ENCODE assay signal across 9 cellular contexts in the genomic region with DNA sequence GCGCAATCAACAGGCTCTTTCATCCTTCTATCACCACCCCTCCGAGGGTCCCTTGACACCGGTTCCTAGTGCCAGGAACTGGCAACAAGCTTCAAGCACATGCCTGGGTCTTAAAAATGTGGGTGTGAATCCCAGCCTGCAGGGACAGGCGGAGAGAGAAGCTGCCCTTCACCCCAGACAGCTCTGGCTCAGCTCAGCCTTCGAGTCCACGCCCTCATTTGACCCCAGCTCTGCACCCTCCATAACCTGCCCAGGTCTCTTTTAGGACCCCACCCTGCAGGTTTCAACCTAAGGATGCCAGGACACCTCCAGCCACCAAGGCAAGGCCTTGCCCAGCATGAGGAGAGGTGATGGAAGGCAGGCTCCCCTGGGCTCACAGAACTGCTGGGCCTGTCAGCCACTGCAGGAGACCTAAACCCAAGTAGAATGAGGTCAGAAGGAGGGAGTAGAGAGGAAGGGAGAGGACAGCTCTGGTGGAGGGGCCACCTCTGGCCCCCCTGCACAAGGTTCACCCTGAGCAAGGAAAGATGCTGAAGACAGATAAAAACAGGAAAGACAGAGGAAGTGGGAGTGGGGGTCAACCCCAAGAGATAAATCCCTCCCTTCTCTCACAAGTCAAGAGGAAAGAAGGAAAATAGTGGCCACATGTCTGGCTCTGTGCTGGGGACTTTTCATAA. TPM values are rescaled to one million over a fixed set of nuclear protein-coding genes. Genes with fewer than 3 reads are reported as not detected.
A peak's percentile ranks its signal among the peaks of the same experiment; 100 is the strongest.
DNase-seq lines count a peak whose midpoint lies in the region; ATAC-seq and TF ChIP-seq lines count a peak whose summit lies in the region.
"Had no signal": no experiment of that assay in that cellular context is flagged by ENCODE, and none has a peak within 500 bp of the region (broad histone marks: within the 10 kb centered on the region; RNA-seq: fewer than 3 reads in every experiment).

No MANE protein-coding gene starts in this region.

- TF ChIP-seq POLR2A in esophagus squamous epithelium (IDR thresholded peaks at IDR 0.05) (no peak), prostate gland (IDR thresholded peaks at IDR 0.05) (no peak)

- H3K4me3 ChIP-seq in CD8-positive, alpha-beta memory T cell (ENCODE audit: low read length), result no peak overlapping the region
- H3K4me3 ChIP-seq in esophagus squamous epithelium, result no peak overlapping the region
- H3K4me3 ChIP-seq in prostate gland, result no peak overlapping the region

- no peaks in the 10 kb centered on the region for H3K9me3 Mint-ChIP-seq in CD8-positive, alpha-beta memory T cell

- H3K36me3 Mint-ChIP-seq in CD8-positive, alpha-beta memory T cell, result peaks cover 5 to 10% (median 6%) of the 10 kb centered on the region in 3 donors

- no peaks in the 10 kb centered on the region for H3K36me3 ChIP-seq in CD8-positive, alpha-beta memory T cell (ENCODE audit: insufficient read depth, low read length)
- H3K36me3 ChIP-seq in esophagus squamous epithelium (no peaks in the 10 kb centered on the region), prostate gland (no peaks in the 10 kb centered on the region)

- intact Hi-C loops in esophagus squamous epithelium (cut with DNase I) (no loop called here), prostate gland (cut with DNase I) (no loop called here)

- no peaks in the 10 kb centered on the region for H3K27me3 Mint-ChIP-seq in CD8-positive, alpha-beta memory T cell

- peak overlapping the region in 2 of 7 donors; percentile 36 to 77 for H3K4me3 Mint-ChIP-seq in CD8-positive, alpha-beta memory T cell

- H3K4me1 Mint-ChIP-seq in CD8-positive, alpha-beta memory T cell, result peaks cover 36 to 58% (median 46%) of the 10 kb centered on the region in 3 donors

- H3K9me3 ChIP-seq in CD8-positive, alpha-beta memory T cell (ENCODE audit: low read length), result no peaks in the 10 kb centered on the region
- no peaks in the 10 kb centered on the region for H3K9me3 ChIP-seq in esophagus squamous epithelium
- no peaks in the 10 kb centered on the region for H3K9me3 ChIP-seq in prostate gland

- ATAC-seq in GM18868 (IDR thresholded peaks at IDR 0.05; ENCODE audit: unreplicated experiment) (no peak), HG02588 (IDR thresholded peaks at IDR 0.05; ENCODE audit: unreplicated experiment) (no peak), GM21390 (IDR thresholded peaks at IDR 0.05; ENCODE audit: unreplicated experiment) (no peak)

- CTCF ChIA-PET in CD8-positive, alpha-beta memory T cell (lab: Charles Lee), result interaction anchor here (1.0 to 1.4 kb wide), 3 partner anchors 9 to 50 kb away, joined by 3 read pairs; no protein-coding TSS in a partner anchor

- peaks cover 30% of the 10 kb centered on the region for H3K4me1 ChIP-seq in CD8-positive, alpha-beta memory T cell (ENCODE audit: insufficient read depth, low read length)
- peaks cover 45 to 80% (median 52%) of the 10 kb centered on the region in 3 donors for H3K4me1 ChIP-seq in esophagus squamous epithelium
- H3K4me1 ChIP-seq in prostate gland (replicated peaks), result peaks cover 6% of the 10 kb centered on the region

- peak overlapping the region; percentile 68 to 89 (median 82) for H3K27ac Mint-ChIP-seq in CD8-positive, alpha-beta memory T cell

- no peak overlapping the region for H3K27ac ChIP-seq in CD8-positive, alpha-beta memory T cell (ENCODE audit: low read depth, low read length)
- H3K27ac ChIP-seq in esophagus squamous epithelium, result peak overlapping the region; percentile 75 to 90 (median 87)
- peak overlapping the region; percentile 85 to 88 for H3K27ac ChIP-seq in prostate gland

- TF ChIP-seq CTCF in esophagus squamous epithelium (IDR thresholded peaks at IDR 0.05) (no peak), prostate gland (IDR thresholded peaks at IDR 0.05) (no peak)

- 28 to 35% methylated on average over 5 to 6 of the region's 6 CpGs for WGBS in esophagus squamous epithelium, 2 donors
- WGBS in prostate gland, result 46% methylated on average over 6 of the region's 6 CpGs

- DNase-seq in CD8-positive, alpha-beta memory T cell, result no peak
- DNase-seq in SK-N-DZ (ENCODE audit: low spot score) (peak; percentile 48), esophagus squamous epithelium (lab: John Stamatoyannopoulos, UW) (no peak), prostate gland (ENCODE audit: low spot score) (no peak), globus pallidus (ENCODE audit: low spot score) (no peak)

- H3K27me3 ChIP-seq in CD8-positive, alpha-beta memory T cell (ENCODE audit: insufficient read depth, low read length, poor library complexity, severe bottlenecking), result no peaks in the 10 kb centered on the region
- H3K27me3 ChIP-seq in esophagus squamous epithelium (peaks cover 0 to 14% (median 0%) of the 10 kb centered on the region in 4 donors), prostate gland (replicated peaks; ENCODE audit: insufficient read depth) (no peaks in the 10 kb centered on the region)

- POLR2A ChIA-PET in CD8-positive, alpha-beta memory T cell (lab: Charles Lee), result interaction anchor here (0.7 kb wide), 1 partner anchor 375 kb away, joined by 3 read pairs; no protein-coding TSS in a partner anchor

RNA-seq across cellular contexts. Expression of gene LOXL1, which starts 2.6 kb away (rescaled TPM):
- total RNA-seq in CD8-positive, alpha-beta memory T cell, result 1 to 10 TPM; 1.3 to 1.5 TPM
- polyA plus RNA-seq in CD8-positive, alpha-beta memory T cell, result 3.1 TPM
- 29.4 and 31.5 TPM in 2 replicates for polyA plus RNA-seq in SK-N-DZ (2014; cell fraction: cytosol; rRNA removed)
- 24.0 and 26.1 TPM in 2 replicates for polyA plus RNA-seq in SK-N-DZ (2014; cell fraction: nucleus; rRNA removed)
- total RNA-seq in esophagus squamous epithelium, result 1 to 10 TPM; 4.3 to 7.7 (median 6.3) TPM
- 10 to 100 TPM; 20.5 to 22.5 TPM for total RNA-seq in prostate gland

RNA-seq across cellular contexts. Expression of gene TBC1D21, which starts 50.3 kb away (rescaled TPM):
- total RNA-seq in CD8-positive, alpha-beta memory T cell, result not detected
- not detected for polyA plus RNA-seq in CD8-positive, alpha-beta memory T cell
- polyA plus RNA-seq in SK-N-DZ (2014; cell fraction: cytosol; rRNA removed), result not detected in 2 replicates
- not detected in 2 replicates for polyA plus RNA-seq in SK-N-DZ (2014; cell fraction: nucleus; rRNA removed)
- total RNA-seq in esophagus squamous epithelium (not detected), prostate gland (1 to 10 TPM in 1 of 2 donors, not detected in 1; 1.4 TPM)
- polyA plus RNA-seq: neural cell had no signal
